Comparison of ENCODE assay signal across 19 cellular contexts in genomic region chr10:47248436-47249090, GRCh38. TPM values are rescaled to one million over a fixed set of nuclear protein-coding genes. Genes with fewer than 3 reads are reported as not detected.
"Had no signal": no experiment of that assay in that cellular context is flagged by ENCODE, and none has a peak within 500 bp of the region (broad histone marks: within the 10 kb centered on the region; RNA-seq: fewer than 3 reads in every experiment).

No MANE protein-coding gene starts in this region.

- H3K9me3 ChIP-seq: ascending aorta, left lung, psoas muscle, right lobe of liver, SK-N-SH, testis, upper lobe of right lung had no signal

- H3K4me1 Mint-ChIP-seq: stimulated activated memory B cell treated with anti-CD40 and anti-IgM and Interleukin-4, amounts not matched to agents 10 μg/mL and 1 μg/mL and 100 μg/mL, for 72 hours; WTC11 had no signal

- H3K27me3 Mint-ChIP-seq: activated T-cell treated with anti-CD3 and anti-CD28 coated beads, Interleukin-2, amount 50 U/mL, for 24 hours; stimulated activated memory B cell treated with anti-CD40 and anti-IgM and Interleukin-4, amounts not matched to agents 10 μg/mL and 1 μg/mL and 100 μg/mL, for 72 hours had no signal

- H3K4me3 Mint-ChIP-seq: activated T-cell treated with anti-CD3 and anti-CD28 coated beads, Interleukin-2, amount 50 U/mL, for 24 hours; stimulated activated memory B cell treated with anti-CD40 and anti-IgM and Interleukin-4, amounts not matched to agents 10 μg/mL and 1 μg/mL and 100 μg/mL, for 72 hours; WTC11 had no signal

- H3K36me3 ChIP-seq: ascending aorta, left lung, right lobe of liver, upper lobe of right lung had no signal

- H3K4me1 ChIP-seq: left lung, psoas muscle, right lobe of liver, testis, upper lobe of right lung had no signal

- H3K27me3 ChIP-seq: ascending aorta, left lung, right lobe of liver, testis, upper lobe of right lung had no signal

- H3K9me3 Mint-ChIP-seq: activated T-cell treated with anti-CD3 and anti-CD28 coated beads, Interleukin-2, amount 50 U/mL, for 24 hours; activated T-helper 2 cell treated with anti-CD3 and anti-CD28 coated beads, Interferon-gamma antibody, Interleukin-2, Interleukin-4, amounts not matched to agents 10 μg/mL and 5 μg/mL and 100 μg/mL, durations not matched to agents 14 hours and 24 hours and 36 hours; stimulated activated memory B cell treated with anti-CD40 and anti-IgM and Interleukin-4, amounts not matched to agents 10 μg/mL and 1 μg/mL and 100 μg/mL, for 72 hours; WTC11 had no signal

- ATAC-seq: left lung; psoas muscle; right lobe of liver; stimulated activated memory B cell treated with anti-CD40 and anti-IgM and Interleukin-4, amounts not matched to agents 10 μg/mL and 1 μg/mL and 100 μg/mL, for 72 hours; upper lobe of right lung; WTC11 had no signal

- H3K27ac Mint-ChIP-seq: activated T-cell treated with anti-CD3 and anti-CD28 coated beads, Interleukin-2, amount 50 U/mL, for 24 hours; activated T-helper 2 cell treated with anti-CD3 and anti-CD28 coated beads, Interferon-gamma antibody, Interleukin-2, Interleukin-4, amounts not matched to agents 10 μg/mL and 5 μg/mL and 100 μg/mL, durations not matched to agents 14 hours and 24 hours and 36 hours; stimulated activated memory B cell treated with anti-CD40 and anti-IgM and Interleukin-4, amounts not matched to agents 10 μg/mL and 1 μg/mL and 100 μg/mL, for 72 hours; WTC11 had no signal

- H3K4me3 ChIP-seq: ascending aorta, left lung, psoas muscle, right lobe of liver, smooth muscle cell, testis, upper lobe of right lung had no signal

- H3K36me3 Mint-ChIP-seq: stimulated activated memory B cell treated with anti-CD40 and anti-IgM and Interleukin-4, amounts not matched to agents 10 μg/mL and 1 μg/mL and 100 μg/mL, for 72 hours; WTC11 had no signal

- DNase-seq: activated CD4-positive, alpha-beta T cell treated with anti-CD3 and anti-CD28 coated beads for 48 hours; activated naive CD4-positive, alpha-beta T cell treated with Interleukin-2 at 50 U/mL for 16 hours; activated T-cell treated with anti-CD3 and anti-CD28 coated beads, Interleukin-2, amount 50 U/mL, for 24 hours; cortex of kidney; hypothalamus; kidney; left lung; midbrain; psoas muscle; SK-N-SH; stimulated activated CD4-positive, alpha-beta T cell treated with anti-CD3 and anti-CD28 coated beads, Interleukin-4, amount 100 ng/mL, for 4 hours; testis; upper lobe of right lung had no signal

- H3K27ac ChIP-seq: ascending aorta, left lung, psoas muscle, right lobe of liver, testis, upper lobe of right lung had no signal

RNA-seq across cellular contexts. Expression of gene GDF10, which starts 51.4 kb away (rescaled TPM):
- total RNA-seq: right lobe of liver had no signal
